1 cellular context compared by ENCODE assay signal in genomic region chr4:75673027-75673958, GRCh38.
TF ChIP-seq lines count a peak whose summit lies in the region.

G3BP2 (minus strand) TSS chr4:75673411; CDS start chr4:75662025, 11,386 bp downstream.

TF ChIP-seq in HepG2, 621 proteins besides CTCF, POLR2A, EP300 and RAD21 (continued from another document and continues in another):
- no peak for TF ChIP-seq KAT7 (CRISPR knock-in tag; IDR thresholded peaks at IDR 0.05; ENCODE audit: borderline replicate concordance)
- TF ChIP-seq ZNF713 (CRISPR knock-in tag; IDR thresholded peaks at IDR 0.05), result no peak
- TF ChIP-seq THAP11 (CRISPR knock-in tag; IDR thresholded peaks at IDR 0.05), result peak; percentile 71
- TF ChIP-seq IRX3 (CRISPR knock-in tag; IDR thresholded peaks at IDR 0.05; ENCODE audit: borderline replicate concordance, low read depth), result peak; percentile 76
- no peak for TF ChIP-seq SP140L (CRISPR knock-in tag; IDR thresholded peaks at IDR 0.05; ENCODE audit: borderline replicate concordance)
- TF ChIP-seq RARA (CRISPR knock-in tag; IDR thresholded peaks at IDR 0.05), result 0 out of 2 replicates have a peak, but pooled peaks have one; percentile 9
- TF ChIP-seq, protein P1, sequence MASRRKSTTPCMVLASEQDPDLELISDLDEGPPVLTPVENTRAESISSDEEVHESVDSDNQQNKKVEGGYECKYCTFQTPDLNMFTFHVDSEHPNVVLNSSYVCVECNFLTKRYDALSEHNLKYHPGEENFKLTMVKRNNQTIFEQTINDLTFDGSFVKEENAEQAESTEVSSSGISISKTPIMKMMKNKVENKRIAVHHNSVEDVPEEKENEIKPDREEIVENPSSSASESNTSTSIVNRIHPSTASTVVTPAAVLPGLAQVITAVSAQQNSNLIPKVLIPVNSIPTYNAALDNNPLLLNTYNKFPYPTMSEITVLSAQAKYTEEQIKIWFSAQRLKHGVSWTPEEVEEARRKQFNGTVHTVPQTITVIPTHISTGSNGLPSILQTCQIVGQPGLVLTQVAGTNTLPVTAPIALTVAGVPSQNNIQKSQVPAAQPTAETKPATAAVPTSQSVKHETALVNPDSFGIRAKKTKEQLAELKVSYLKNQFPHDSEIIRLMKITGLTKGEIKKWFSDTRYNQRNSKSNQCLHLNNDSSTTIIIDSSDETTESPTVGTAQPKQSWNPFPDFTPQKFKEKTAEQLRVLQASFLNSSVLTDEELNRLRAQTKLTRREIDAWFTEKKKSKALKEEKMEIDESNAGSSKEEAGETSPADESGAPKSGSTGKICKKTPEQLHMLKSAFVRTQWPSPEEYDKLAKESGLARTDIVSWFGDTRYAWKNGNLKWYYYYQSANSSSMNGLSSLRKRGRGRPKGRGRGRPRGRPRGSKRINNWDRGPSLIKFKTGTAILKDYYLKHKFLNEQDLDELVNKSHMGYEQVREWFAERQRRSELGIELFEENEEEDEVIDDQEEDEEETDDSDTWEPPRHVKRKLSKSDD (CRISPR knock-in tag; IDR thresholded peaks at IDR 0.05; ENCODE audit: low read depth), result peak; percentile 47; the same call in 1 of the 2 replicates
- peak; percentile 38; the same call in 1 of the 2 replicates for TF ChIP-seq ZNF367 (CRISPR knock-in tag; IDR thresholded peaks at IDR 0.05; ENCODE audit: borderline replicate concordance)
- peak; percentile 84 for TF ChIP-seq NFYC (CRISPR knock-in tag; IDR thresholded peaks at IDR 0.05)
- TF ChIP-seq, protein P2, sequence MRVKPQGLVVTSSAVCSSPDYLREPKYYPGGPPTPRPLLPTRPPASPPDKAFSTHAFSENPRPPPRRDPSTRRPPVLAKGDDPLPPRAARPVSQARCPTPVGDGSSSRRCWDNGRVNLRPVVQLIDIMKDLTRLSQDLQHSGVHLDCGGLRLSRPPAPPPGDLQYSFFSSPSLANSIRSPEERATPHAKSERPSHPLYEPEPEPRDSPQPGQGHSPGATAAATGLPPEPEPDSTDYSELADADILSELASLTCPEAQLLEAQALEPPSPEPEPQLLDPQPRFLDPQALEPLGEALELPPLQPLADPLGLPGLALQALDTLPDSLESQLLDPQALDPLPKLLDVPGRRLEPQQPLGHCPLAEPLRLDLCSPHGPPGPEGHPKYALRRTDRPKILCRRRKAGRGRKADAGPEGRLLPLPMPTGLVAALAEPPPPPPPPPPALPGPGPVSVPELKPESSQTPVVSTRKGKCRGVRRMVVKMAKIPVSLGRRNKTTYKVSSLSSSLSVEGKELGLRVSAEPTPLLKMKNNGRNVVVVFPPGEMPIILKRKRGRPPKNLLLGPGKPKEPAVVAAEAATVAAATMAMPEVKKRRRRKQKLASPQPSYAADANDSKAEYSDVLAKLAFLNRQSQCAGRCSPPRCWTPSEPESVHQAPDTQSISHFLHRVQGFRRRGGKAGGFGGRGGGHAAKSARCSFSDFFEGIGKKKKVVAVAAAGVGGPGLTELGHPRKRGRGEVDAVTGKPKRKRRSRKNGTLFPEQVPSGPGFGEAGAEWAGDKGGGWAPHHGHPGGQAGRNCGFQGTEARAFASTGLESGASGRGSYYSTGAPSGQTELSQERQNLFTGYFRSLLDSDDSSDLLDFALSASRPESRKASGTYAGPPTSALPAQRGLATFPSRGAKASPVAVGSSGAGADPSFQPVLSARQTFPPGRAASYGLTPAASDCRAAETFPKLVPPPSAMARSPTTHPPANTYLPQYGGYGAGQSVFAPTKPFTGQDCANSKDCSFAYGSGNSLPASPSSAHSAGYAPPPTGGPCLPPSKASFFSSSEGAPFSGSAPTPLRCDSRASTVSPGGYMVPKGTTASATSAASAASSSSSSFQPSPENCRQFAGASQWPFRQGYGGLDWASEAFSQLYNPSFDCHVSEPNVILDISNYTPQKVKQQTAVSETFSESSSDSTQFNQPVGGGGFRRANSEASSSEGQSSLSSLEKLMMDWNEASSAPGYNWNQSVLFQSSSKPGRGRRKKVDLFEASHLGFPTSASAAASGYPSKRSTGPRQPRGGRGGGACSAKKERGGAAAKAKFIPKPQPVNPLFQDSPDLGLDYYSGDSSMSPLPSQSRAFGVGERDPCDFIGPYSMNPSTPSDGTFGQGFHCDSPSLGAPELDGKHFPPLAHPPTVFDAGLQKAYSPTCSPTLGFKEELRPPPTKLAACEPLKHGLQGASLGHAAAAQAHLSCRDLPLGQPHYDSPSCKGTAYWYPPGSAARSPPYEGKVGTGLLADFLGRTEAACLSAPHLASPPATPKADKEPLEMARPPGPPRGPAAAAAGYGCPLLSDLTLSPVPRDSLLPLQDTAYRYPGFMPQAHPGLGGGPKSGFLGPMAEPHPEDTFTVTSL (CRISPR knock-in tag; IDR thresholded peaks at IDR 0.05; ENCODE audit: borderline replicate concordance), result no peak
- no peak for TF ChIP-seq ZNF552 (CRISPR knock-in tag; IDR thresholded peaks at IDR 0.05; ENCODE audit: borderline replicate concordance)
- TF ChIP-seq, protein P3, sequence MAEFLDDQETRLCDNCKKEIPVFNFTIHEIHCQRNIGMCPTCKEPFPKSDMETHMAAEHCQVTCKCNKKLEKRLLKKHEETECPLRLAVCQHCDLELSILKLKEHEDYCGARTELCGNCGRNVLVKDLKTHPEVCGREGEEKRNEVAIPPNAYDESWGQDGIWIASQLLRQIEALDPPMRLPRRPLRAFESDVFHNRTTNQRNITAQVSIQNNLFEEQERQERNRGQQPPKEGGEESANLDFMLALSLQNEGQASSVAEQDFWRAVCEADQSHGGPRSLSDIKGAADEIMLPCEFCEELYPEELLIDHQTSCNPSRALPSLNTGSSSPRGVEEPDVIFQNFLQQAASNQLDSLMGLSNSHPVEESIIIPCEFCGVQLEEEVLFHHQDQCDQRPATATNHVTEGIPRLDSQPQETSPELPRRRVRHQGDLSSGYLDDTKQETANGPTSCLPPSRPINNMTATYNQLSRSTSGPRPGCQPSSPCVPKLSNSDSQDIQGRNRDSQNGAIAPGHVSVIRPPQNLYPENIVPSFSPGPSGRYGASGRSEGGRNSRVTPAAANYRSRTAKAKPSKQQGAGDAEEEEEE (CRISPR knock-in tag; IDR thresholded peaks at IDR 0.05; ENCODE audit: borderline replicate concordance), result 0 out of 2 replicates have a peak, but pooled peaks have one; percentile 56
- TF ChIP-seq NCOA1 (CRISPR knock-in tag; IDR thresholded peaks at IDR 0.05), result peak; percentile 89
- peak; percentile 31; the same call in 1 of the 2 replicates for TF ChIP-seq ZFP82 (CRISPR knock-in tag; IDR thresholded peaks at IDR 0.05; ENCODE audit: borderline replicate concordance)
- no peak; the same call in 1 of the 2 replicates for TF ChIP-seq POGK (CRISPR knock-in tag; conservative IDR thresholded peaks at IDR 0.05)
- 0 out of 2 replicates have a peak, but pooled peaks have one; percentile 17 for TF ChIP-seq MED13 (CRISPR knock-in tag; IDR thresholded peaks at IDR 0.05)
- TF ChIP-seq FUBP1 (CRISPR knock-in tag; IDR thresholded peaks at IDR 0.05; ENCODE audit: borderline replicate concordance), result no peak
- peak; percentile 53; the same call in 1 of the 2 replicates for TF ChIP-seq BORCS8-MEF2B (CRISPR knock-in tag; IDR thresholded peaks at IDR 0.05)
- TF ChIP-seq KLF11 (CRISPR knock-in tag; IDR thresholded peaks at IDR 0.05), result peak; percentile 56; the same call in 1 of the 2 replicates
- TF ChIP-seq JUNB (CRISPR knock-in tag; IDR thresholded peaks at IDR 0.05; ENCODE audit: borderline replicate concordance), result no peak
- TF ChIP-seq HNF1B (CRISPR knock-in tag; IDR thresholded peaks at IDR 0.05), result peak; percentile 78
- no peak for TF ChIP-seq PAWR (CRISPR knock-in tag; IDR thresholded peaks at IDR 0.05; ENCODE audit: borderline replicate concordance)
- TF ChIP-seq ZBTB49 (CRISPR knock-in tag; IDR thresholded peaks at IDR 0.05; ENCODE audit: borderline replicate concordance), result 0 out of 2 replicates have a peak, but pooled peaks have one; percentile 3
- TF ChIP-seq SMARCE1 (IDR thresholded peaks at IDR 0.05; ENCODE audit: borderline replicate concordance), result no peak
- peak; percentile 37; the same call in 1 of the 2 replicates for TF ChIP-seq MYNN (CRISPR knock-in tag; IDR thresholded peaks at IDR 0.05; ENCODE audit: low read depth)
- no peak for TF ChIP-seq FOXK2 (IDR thresholded peaks at IDR 0.05)
- no peak for TF ChIP-seq HDAC6 (IDR thresholded peaks at IDR 0.05; ENCODE audit: low read depth, low read length)
- no peak for TF ChIP-seq STAT5B (CRISPR knock-in tag; IDR thresholded peaks at IDR 0.05)
- TF ChIP-seq CBX2 (IDR thresholded peaks at IDR 0.05; ENCODE audit: low read depth, low read length), result no peak
- TF ChIP-seq CBX2 (CRISPR knock-in tag; IDR thresholded peaks at IDR 0.05; ENCODE audit: low read depth), result no peak
- TF ChIP-seq RBFOX2 (IDR thresholded peaks at IDR 0.05; ENCODE audit: low read depth, low read length), result peak; percentile 92
- TF ChIP-seq, protein P4, sequence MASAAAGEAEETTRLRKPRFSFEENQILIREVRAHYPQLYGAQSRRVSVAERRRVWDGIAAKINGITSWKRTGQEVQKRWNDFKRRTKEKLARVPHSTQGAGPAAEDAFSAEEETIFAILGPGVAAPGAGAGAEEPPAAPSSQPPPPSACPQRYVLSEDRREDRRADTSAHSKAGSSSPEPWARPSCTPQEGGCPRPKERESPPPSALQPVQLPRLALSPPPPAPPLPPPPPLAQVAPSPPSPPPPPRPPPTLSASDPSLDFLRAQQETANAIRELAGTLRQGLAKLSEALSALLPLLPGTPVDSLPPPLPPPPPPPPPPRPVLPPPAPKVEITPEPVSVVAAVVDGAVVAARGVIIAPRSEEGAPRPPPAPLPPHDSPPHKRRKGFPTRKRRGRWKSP (CRISPR knock-in tag; IDR thresholded peaks at IDR 0.05), result peak; percentile 84
- TF ChIP-seq FOXA3 (CRISPR knock-in tag; IDR thresholded peaks at IDR 0.05), result peak; percentile 1
- TF ChIP-seq, protein P5, sequence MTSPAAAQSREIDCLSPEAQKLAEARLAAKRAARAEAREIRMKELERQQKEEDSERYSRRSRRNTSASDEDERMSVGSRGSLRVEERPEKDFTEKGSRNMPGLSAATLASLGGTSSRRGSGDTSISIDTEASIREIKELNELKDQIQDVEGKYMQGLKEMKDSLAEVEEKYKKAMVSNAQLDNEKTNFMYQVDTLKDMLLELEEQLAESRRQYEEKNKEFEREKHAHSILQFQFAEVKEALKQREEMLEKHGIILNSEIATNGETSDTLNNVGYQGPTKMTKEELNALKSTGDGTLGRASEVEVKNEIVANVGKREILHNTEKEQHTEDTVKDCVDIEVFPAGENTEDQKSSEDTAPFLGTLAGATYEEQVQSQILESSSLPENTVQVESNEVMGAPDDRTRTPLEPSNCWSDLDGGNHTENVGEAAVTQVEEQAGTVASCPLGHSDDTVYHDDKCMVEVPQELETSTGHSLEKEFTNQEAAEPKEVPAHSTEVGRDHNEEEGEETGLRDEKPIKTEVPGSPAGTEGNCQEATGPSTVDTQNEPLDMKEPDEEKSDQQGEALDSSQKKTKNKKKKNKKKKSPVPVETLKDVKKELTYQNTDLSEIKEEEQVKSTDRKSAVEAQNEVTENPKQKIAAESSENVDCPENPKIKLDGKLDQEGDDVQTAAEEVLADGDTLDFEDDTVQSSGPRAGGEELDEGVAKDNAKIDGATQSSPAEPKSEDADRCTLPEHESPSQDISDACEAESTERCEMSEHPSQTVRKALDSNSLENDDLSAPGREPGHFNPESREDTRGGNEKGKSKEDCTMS (CRISPR knock-in tag; conservative IDR thresholded peaks at IDR 0.05), result no peak
